In the genomic region with DNA sequence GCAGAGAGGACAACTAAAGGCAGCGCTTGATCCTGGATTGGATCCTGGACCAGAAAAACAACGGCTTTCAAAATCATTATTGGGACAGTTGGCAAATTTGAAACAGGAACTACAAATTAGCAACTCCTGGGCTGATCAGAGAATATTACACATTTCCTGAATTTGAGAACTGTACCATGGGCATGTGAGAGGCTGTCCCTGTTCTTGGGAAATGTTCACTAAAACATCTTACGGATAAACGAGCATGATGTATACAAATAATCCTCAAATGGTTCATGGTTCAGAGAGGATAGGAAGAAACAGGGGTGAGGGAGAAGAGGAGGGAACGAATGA, we compare ENCODE assay signal across 17 cellular contexts. TPM values are rescaled to one million over a fixed set of nuclear protein-coding genes. Genes with fewer than 3 reads are reported as not detected.
A peak's percentile ranks its signal among the peaks of the same experiment; 100 is the strongest.
DNase-seq lines count a peak whose midpoint lies in the region; ATAC-seq and TF ChIP-seq lines count a peak whose summit lies in the region.
"Had no signal": no experiment of that assay in that cellular context is flagged by ENCODE, and none has a peak within 500 bp of the region (broad histone marks: within the 10 kb centered on the region; RNA-seq: fewer than 3 reads in every experiment).

No MANE protein-coding gene starts in this region.

- H3K4me3 ChIP-seq in SK-N-SH (ENCODE audit: low read depth in 2 of 2, low read length in 1 of 2) (no peak overlapping the region), upper lobe of right lung (peak overlapping the region; percentile 23)
- H3K4me3 ChIP-seq: ascending aorta had no signal

- WGBS in SK-N-SH (ENCODE audit: low lambda C conversion rate) = 80% methylated on average over 5 of the region's 5 CpGs

- H3K4me3 Mint-ChIP-seq in activated B cell treated with CpG ODN at 0.5 μM for 24 hours (no peak overlapping the region), memory B cell (peak overlapping the region; percentile 71)

- no peak for TF ChIP-seq EP300 in SK-N-SH (IDR thresholded peaks at IDR 0.05; ENCODE audit: borderline replicate concordance in 1 of 2, low read depth in 1 of 2, low read length in 1 of 2)

- H3K4me1 Mint-ChIP-seq in activated B cell treated with CpG ODN at 0.5 μM for 24 hours (peaks cover 51% of the 10 kb centered on the region), memory B cell (peaks cover 27% of the 10 kb centered on the region)

- intact Hi-C loops in activated B cell treated with CpG ODN at 0.5 μM for 24 hours (cut with micrococcal nuclease) (no loop called here), upper lobe of right lung (cut with DNase I) (no loop called here)

- H3K4me2 ChIP-seq in SK-N-SH = 0 out of 2 replicates have a peak overlapping the region, but pooled peaks have one; percentile 29

- no peak for ATAC-seq in SK-N-SH treated with all-trans-retinoic acid at 6 μM for 48 hours
- no peak for ATAC-seq in activated B cell treated with CpG ODN at 0.5 μM for 24 hours (ENCODE audit: low read depth)
- ATAC-seq in memory B cell (ENCODE audit: low read depth) = no peak
- peak; percentile 34 for ATAC-seq in upper lobe of right lung
- ATAC-seq in HG03175 (IDR thresholded peaks at IDR 0.05; ENCODE audit: unreplicated experiment) = no peak
- ATAC-seq: activated T-cell treated with anti-CD3 and anti-CD28 coated beads, Interleukin-2, amount 50 U/mL, for 72 hours; foreskin keratinocyte had no signal

- CTCF ChIA-PET in SK-N-SH (lab: Yijun Ruan, JAX) = interaction anchor here (1.0 kb wide), 1 partner anchor 68 kb away, joined by 3 read pairs; no protein-coding TSS in a partner anchor
- CTCF ChIA-PET in activated B cell treated with CpG ODN at 0.5 μM for 24 hours (lab: Charles Lee) = interaction anchor here (2.1 kb wide), 1 partner anchor 66 kb away, joined by 13 read pairs; no protein-coding TSS in a partner anchor

- H3K79me2 ChIP-seq in SK-N-SH (ENCODE audit: insufficient read depth) = no peaks in the 10 kb centered on the region

- H3K27me3 ChIP-seq in SK-N-SH (ENCODE audit: insufficient read depth) = no peaks in the 10 kb centered on the region
- H3K27me3 ChIP-seq in upper lobe of right lung = no peaks in the 10 kb centered on the region
- H3K27me3 ChIP-seq: ascending aorta, foreskin keratinocyte had no signal

- no peaks in the 10 kb centered on the region for H3K27me3 Mint-ChIP-seq in activated B cell treated with CpG ODN at 0.5 μM for 24 hours
- H3K27me3 Mint-ChIP-seq in memory B cell = no peaks in the 10 kb centered on the region

- POLR2A ChIA-PET in SK-N-SH (lab: Yijun Ruan, JAX) = no interaction called here
- POLR2A ChIA-PET in activated B cell treated with CpG ODN at 0.5 μM for 24 hours (lab: Charles Lee) = interaction anchor here (1.1 to 1.7 kb wide), 3 partner anchors 15 to 109 kb away, joined by 3 to 5 read pairs (median 4); no protein-coding TSS in a partner anchor

- H3K4me1 ChIP-seq in SK-N-SH (ENCODE audit: control insufficient read depth in 1 of 2, insufficient read depth in 2 of 2, low read depth in 1 of 2, low read length in 1 of 2) (peaks cover 0 to 11% of the 10 kb centered on the region in 2 experiments; a peak in 1 of 4 replicates), upper lobe of right lung (peaks cover 20% of the 10 kb centered on the region)
- H3K4me1 ChIP-seq: ascending aorta had no signal

- H2AFZ ChIP-seq in SK-N-SH (ENCODE audit: low read depth) = no peak overlapping the region

- no peaks in the 10 kb centered on the region for H3K9me2 ChIP-seq in SK-N-SH

- peaks cover 13% of the 10 kb centered on the region for H3F3A ChIP-seq in SK-N-SH (replicated peaks; ENCODE audit: insufficient read depth)

- H3K27ac ChIP-seq in SK-N-SH (ENCODE audit: low read depth in 2 of 2, low read length in 1 of 2) (peak overlapping the region in 1 of 2 experiments; percentile 59; a peak in 2 of 4 replicates), upper lobe of right lung (peak overlapping the region; percentile 75)
- H3K27ac ChIP-seq: ascending aorta, foreskin keratinocyte had no signal

- H3K27ac Mint-ChIP-seq in activated B cell treated with CpG ODN at 0.5 μM for 24 hours (peak overlapping the region; percentile 57), memory B cell (peak overlapping the region; percentile 67)
- H3K27ac Mint-ChIP-seq: activated T-cell treated with anti-CD3 and anti-CD28 coated beads, Interleukin-2, amount 50 U/mL, for 72 hours had no signal

- no peak for TF ChIP-seq CTCF in SK-N-SH (IDR thresholded peaks at IDR 0.05)
- no peak for TF ChIP-seq CTCF in activated B cell treated with CpG ODN at 0.5 μM for 24 hours (IDR thresholded peaks at IDR 0.05)
- TF ChIP-seq CTCF in upper lobe of right lung (IDR thresholded peaks at IDR 0.05) = no peak

- DNase-seq in SK-N-SH = no peak
- DNase-seq in activated B cell treated with CpG ODN at 0.5 μM for 24 hours = no peak
- no peak for DNase-seq in memory B cell (ENCODE audit: low spot score in 2 of 2)
- no peak for DNase-seq in upper lobe of right lung
- no peak for DNase-seq in effector CD4-positive, alpha-beta T cell
- DNase-seq in NCI-H345 (lab: John Stamatoyannopoulos, UW) = no peak
- DNase-seq: 8988T; activated CD4-positive, alpha-beta T cell treated with anti-CD3 and anti-CD28 coated beads, Interleukin-2, amount 50 U/mL, for 1 hour; activated T-cell treated with anti-CD3 and anti-CD28 coated beads, Interleukin-2, amount 50 U/mL, for 72 hours; COR-L47; effector CD8-positive, alpha-beta T cell; foreskin keratinocyte; NCI-H146; NCI-H510A had no signal

- peaks cover 11 to 17% of the 10 kb centered on the region in 2 experiments for H3K36me3 ChIP-seq in SK-N-SH (replicated peaks in 1 of 2; ENCODE audit: control insufficient read depth in 1 of 2, insufficient read depth in 2 of 2, low read length in 1 of 2)
- peaks cover 21% of the 10 kb centered on the region for H3K36me3 ChIP-seq in upper lobe of right lung

- H3K36me3 Mint-ChIP-seq in activated B cell treated with CpG ODN at 0.5 μM for 24 hours (ENCODE audit: low read depth) (peaks cover 22% of the 10 kb centered on the region), memory B cell (peaks cover 5% of the 10 kb centered on the region)

- no peaks in the 10 kb centered on the region for H3K9me3 ChIP-seq in SK-N-SH
- no peaks in the 10 kb centered on the region for H3K9me3 ChIP-seq in upper lobe of right lung
- H3K9me3 ChIP-seq: ascending aorta had no signal

- H4K20me1 ChIP-seq in SK-N-SH (ENCODE audit: insufficient read depth) = no peaks in the 10 kb centered on the region

- H3K9me3 Mint-ChIP-seq in activated B cell treated with CpG ODN at 0.5 μM for 24 hours (no peaks in the 10 kb centered on the region), memory B cell (no peaks in the 10 kb centered on the region)
- H3K9me3 Mint-ChIP-seq: activated T-cell treated with anti-CD3 and anti-CD28 coated beads, Interleukin-2, amount 50 U/mL, for 72 hours had no signal

- H3K9ac ChIP-seq in SK-N-SH = no peak overlapping the region

- no peak for TF ChIP-seq RAD21 in SK-N-SH (IDR thresholded peaks at IDR 0.05; ENCODE audit: low read length)

TF ChIP-seq in SK-N-SH, 30 proteins besides CTCF, POLR2A, EP300 and RAD21 (continues in another document):
- TF ChIP-seq TAF1 (IDR thresholded peaks at IDR 0.05; ENCODE audit: borderline replicate concordance, low read depth, low read length) (no peak), NRF1 (IDR thresholded peaks at IDR 0.05; ENCODE audit: low read depth, low read length) (no peak), SIN3A (IDR thresholded peaks at IDR 0.05; ENCODE audit: borderline replicate concordance, low read depth, low read length) (no peak)
- TF ChIP-seq, protein P1, sequence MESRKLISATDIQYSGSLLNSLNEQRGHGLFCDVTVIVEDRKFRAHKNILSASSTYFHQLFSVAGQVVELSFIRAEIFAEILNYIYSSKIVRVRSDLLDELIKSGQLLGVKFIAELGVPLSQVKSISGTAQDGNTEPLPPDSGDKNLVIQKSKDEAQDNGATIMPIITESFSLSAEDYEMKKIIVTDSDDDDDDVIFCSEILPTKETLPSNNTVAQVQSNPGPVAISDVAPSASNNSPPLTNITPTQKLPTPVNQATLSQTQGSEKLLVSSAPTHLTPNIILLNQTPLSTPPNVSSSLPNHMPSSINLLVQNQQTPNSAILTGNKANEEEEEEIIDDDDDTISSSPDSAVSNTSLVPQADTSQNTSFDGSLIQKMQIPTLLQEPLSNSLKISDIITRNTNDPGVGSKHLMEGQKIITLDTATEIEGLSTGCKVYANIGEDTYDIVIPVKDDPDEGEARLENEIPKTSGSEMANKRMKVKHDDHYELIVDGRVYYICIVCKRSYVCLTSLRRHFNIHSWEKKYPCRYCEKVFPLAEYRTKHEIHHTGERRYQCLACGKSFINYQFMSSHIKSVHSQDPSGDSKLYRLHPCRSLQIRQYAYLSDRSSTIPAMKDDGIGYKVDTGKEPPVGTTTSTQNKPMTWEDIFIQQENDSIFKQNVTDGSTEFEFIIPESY (IDR thresholded peaks at IDR 0.05; ENCODE audit: borderline replicate concordance, low read depth) = no peak

TF ChIP-seq in SK-N-SH treated with all-trans-retinoic acid at 6 μM for 48 hours, 23 proteins besides CTCF, POLR2A, EP300 and RAD21:
- TF ChIP-seq TOX (CRISPR knock-in tag; IDR thresholded peaks at IDR 0.05; ENCODE audit: borderline replicate concordance) (no peak), ZFP30 (CRISPR knock-in tag; IDR thresholded peaks at IDR 0.05) (no peak)
TF ChIP-seq in SK-N-SH treated with all-trans-retinoic acid at 6 μM for 48 hours: peak in this region for 0.

RNA-seq across cellular contexts. Expression of a gene that starts 2.3 kb away (rescaled TPM):
- 56.7 and 73.4 TPM in 2 replicates for polyA plus RNA-seq in SK-N-SH (2012; rRNA removed)
- polyA plus RNA-seq in SK-N-SH (2012; cell fraction: cytosol; rRNA removed) = 72.1 and 78.3 TPM in 2 replicates
- polyA plus RNA-seq in SK-N-SH (2012; cell fraction: nucleus; rRNA removed) = 32.0 and 33.4 TPM in 2 replicates
- total RNA-seq in activated B cell treated with CpG ODN at 0.5 μM for 24 hours = 42.9 and 45.3 TPM in 2 replicates
- total RNA-seq in upper lobe of right lung = 24.2 TPM

RNA-seq across cellular contexts. Expression of a gene that starts 42.8 kb away (rescaled TPM):
- 6.5 and 9.5 TPM in 2 replicates for polyA plus RNA-seq in SK-N-SH (2012; rRNA removed)
- polyA plus RNA-seq in SK-N-SH (2012; cell fraction: cytosol; rRNA removed) = 7.4 and 9.4 TPM in 2 replicates
- polyA plus RNA-seq in SK-N-SH (2012; cell fraction: nucleus; rRNA removed) = 16.2 and 29.3 TPM in 2 replicates
- 49.5 TPM in 2 replicates for total RNA-seq in activated B cell treated with CpG ODN at 0.5 μM for 24 hours
- 34.9 TPM for total RNA-seq in upper lobe of right lung
